9 cellular contexts compared by ENCODE assay signal in genomic region chr4:118215826-118216225, GRCh38.
"Had no signal": no experiment of that assay in that cellular context is flagged by ENCODE, and none has a peak within 500 bp of the region (broad histone marks: within the 10 kb centered on the region; RNA-seq: fewer than 3 reads in every experiment).

No MANE protein-coding gene starts in this region.

- H3K9me3 Mint-ChIP-seq: HFFc6 had no signal

- H3K4me1 ChIP-seq: HAP-1 had no signal

- H3K4me3 ChIP-seq: GM23248, HAP-1 had no signal

- H3K27ac Mint-ChIP-seq: HFFc6, IgD-negative memory B cell had no signal

- H3K9me3 ChIP-seq: HAP-1 had no signal

- H3K4me3 Mint-ChIP-seq: HFFc6, IgD-negative memory B cell had no signal

- H3K27ac ChIP-seq: GM23248, HL-60, KMS-11 had no signal

- H2AFZ ChIP-seq: GM23248 had no signal

- H3K36me3 ChIP-seq: HAP-1 had no signal

- H3K4me2 ChIP-seq: KMS-11 had no signal

- H3K27me3 Mint-ChIP-seq: IgD-negative memory B cell had no signal

- DNase-seq: GM23248, GOT3, H7, HFFc6, KBM-7 had no signal

- H3K4me1 Mint-ChIP-seq: IgD-negative memory B cell had no signal

- H3K9ac ChIP-seq: GM23248, KMS-11 had no signal

- H3K36me3 Mint-ChIP-seq: IgD-negative memory B cell had no signal
